In genomic region chr3:189950258-189950657, GRCh38 we compare ENCODE assay signal across 1 cellular context.
TF ChIP-seq lines count a peak whose summit lies in the region.

No MANE protein-coding gene starts in this region.

TF ChIP-seq in WTC11, 78 proteins besides CTCF, POLR2A, EP300 and RAD21 (continued from another document):
- TF ChIP-seq PRDM15 (CRISPR knock-in tag; IDR thresholded peaks at IDR 0.05) (no peak), ZNF425 (CRISPR knock-in tag; conservative IDR thresholded peaks at IDR 0.05) (no peak), TEAD1 (CRISPR knock-in tag; IDR thresholded peaks at IDR 0.05) (no peak), ELF4 (CRISPR knock-in tag; IDR thresholded peaks at IDR 0.05; ENCODE audit: low read depth) (no peak)
